Comparison of ENCODE assay signal across 29 cellular contexts in genomic region chr5:21173526-21173925, GRCh38.
"Had no signal": no experiment of that assay in that cellular context is flagged by ENCODE, and none has a peak within 500 bp of the region (broad histone marks: within the 10 kb centered on the region; RNA-seq: fewer than 3 reads in every experiment).

No MANE protein-coding gene starts in this region.

- H3K9ac ChIP-seq: neural progenitor cell had no signal

- ATAC-seq: natural killer cell; right cardiac atrium; sciatic nerve; stimulated activated effector memory CD8-positive, alpha-beta T cell treated with anti-CD3 and anti-CD28 coated beads, Interleukin-12 subunit alpha, Interleukin-12 subunit beta, amount 100 ng/mL, for 72 hours; upper lobe of right lung had no signal

- H3K4me1 ChIP-seq: left ventricle myocardium inferior, neural progenitor cell, prostate gland, spleen, suprapubic skin, upper lobe of right lung had no signal

- H3K9me3 ChIP-seq: left ventricle myocardium inferior, neutrophil, ovary, prostate gland, spleen, suprapubic skin, thoracic aorta, tibial artery, upper lobe of right lung had no signal

- H2AFZ ChIP-seq: neural progenitor cell had no signal

- H3K4me2 ChIP-seq: neural progenitor cell had no signal

- DNase-seq: hypothalamus; immature natural killer cell; islet precursor cell; left ventricle myocardium inferior; mesendoderm; naive B cell; natural killer cell; nephron progenitor cell; occipital lobe; ovary; posterior cingulate gyrus; retina; right cardiac atrium; small intestine; spleen; stimulated activated CD4-positive, alpha-beta T cell treated with anti-CD3 and anti-CD28 coated beads, Interleukin-4, amount 100 ng/mL, for 24 hours; stimulated activated naive CD4-positive, alpha-beta T cell; tibial artery; trophoblast cell; upper lobe of right lung had no signal

- H3K27me3 ChIP-seq: neural progenitor cell, neutrophil, ovary, spleen, suprapubic skin, tibial artery, upper lobe of right lung had no signal

- H3K27ac ChIP-seq: left ventricle myocardium inferior, neural progenitor cell, neutrophil, ovary, prostate gland, spleen, suprapubic skin, thoracic aorta, tibial artery, upper lobe of right lung had no signal

- H3K4me3 ChIP-seq: left ventricle myocardium inferior, lung, neural progenitor cell, ovary, prostate gland, spleen, suprapubic skin, thoracic aorta, tibial artery, upper lobe of right lung had no signal

- FAIRE-seq: small intestine, urothelium cell line had no signal

- H3K36me3 ChIP-seq: left ventricle myocardium inferior, neural progenitor cell, neutrophil, ovary, prostate gland, spleen, suprapubic skin, thoracic aorta, tibial artery, upper lobe of right lung had no signal
